8 cellular contexts compared by ENCODE assay signal in genomic region chr2:24971550-24972314, GRCh38. TPM values are rescaled to one million over a fixed set of nuclear protein-coding genes. Genes with fewer than 3 reads are reported as not detected.
A peak's percentile ranks its signal among the peaks of the same experiment; 100 is the strongest.
DNase-seq lines count a peak whose midpoint lies in the region; ATAC-seq lines count a peak whose summit lies in the region.

Gene DNAJC27 (minus strand): TSS chr2:24971955. CDS start chr2:24971904, 51 bp downstream.

- H3K4ac ChIP-seq in mesendoderm (ENCODE audit: low read depth, low read length): peak within 1 kb of the TSS; percentile 93

- H3K79me1 ChIP-seq in mesendoderm (ENCODE audit: low read length): peaks cover 6% of the 10 kb centered on the region

- H3K36me3 ChIP-seq in endocrine pancreas (ENCODE audit: control insufficient read depth, insufficient read depth, low read length): no peaks in the 10 kb centered on the region
- H3K36me3 ChIP-seq in mesendoderm (ENCODE audit: control insufficient read depth, insufficient read depth, low read length): no peaks in the 10 kb centered on the region

- peak within 1 kb of the TSS; percentile 75 for H3K23ac ChIP-seq in mesendoderm (ENCODE audit: low read length)

- peak within 1 kb of the TSS; percentile 51 for H3K18ac ChIP-seq in mesendoderm (ENCODE audit: low read length)

- H2AK5ac ChIP-seq in mesendoderm (ENCODE audit: low read length): no peak within 1 kb of the TSS

- H3K79me2 ChIP-seq in mesendoderm (ENCODE audit: control insufficient read depth, insufficient read depth, low read length): peaks cover 4% of the 10 kb centered on the region

- peak within 1 kb of the TSS; percentile 98 for H3K9ac ChIP-seq in endocrine pancreas (ENCODE audit: control insufficient read depth, insufficient read depth, low read length)
- H3K9ac ChIP-seq in mesendoderm (ENCODE audit: low read length): peak within 1 kb of the TSS; percentile 94

- H3K4me2 ChIP-seq in mesendoderm (ENCODE audit: low read length): peak within 1 kb of the TSS; percentile 95

- H3K4me3 ChIP-seq in endocrine pancreas (ENCODE audit: control insufficient read depth, insufficient read depth, low read length): peak within 1 kb of the TSS; percentile 93
- H3K4me3 ChIP-seq in mesendoderm (ENCODE audit: low read length): peak within 1 kb of the TSS; percentile 96

- peak within 1 kb of the TSS; percentile 65 for H4K5ac ChIP-seq in mesendoderm (ENCODE audit: low read length)

- H2BK15ac ChIP-seq in mesendoderm (replicated peaks; ENCODE audit: low read depth): no peak within 1 kb of the TSS

- DNase-seq in Caki2 (ENCODE audit: low read depth) (peak; percentile 99), HUDEP-2 (lab: John Stamatoyannopoulos, UW; ENCODE audit: unreplicated experiment in 76 of 76) (peak; percentile 41 to 98 (median 93)), NOMO-1 treated with dmso at 0.1 percent for 144 hours (lab: John Stamatoyannopoulos, UW; ENCODE audit: unreplicated experiment) (peak; percentile 95), mesendoderm (peak; percentile 99)
- DNase-seq in activated CD8-positive, alpha-beta memory T cell treated with anti-CD3 and anti-CD28 coated beads, Interleukin-2, amount 50 U/mL, for 1 hour (ENCODE audit: extremely low read depth): peak; percentile 91
- DNase-seq in stimulated activated CD8-positive, alpha-beta memory T cell treated with anti-CD3 and anti-CD28 coated beads, Interleukin-12 subunit alpha, Interleukin-12 subunit beta, amount 100 ng/mL, for 4 hours (ENCODE audit: low read depth): peak; percentile 97

- H3K4me1 ChIP-seq in endocrine pancreas (ENCODE audit: control insufficient read depth, insufficient read depth, low read length) (peaks cover 8% of the 10 kb centered on the region), mesendoderm (ENCODE audit: control insufficient read depth, low read depth, low read length) (peaks cover 2% of the 10 kb centered on the region)

- peak; percentile 95 for ATAC-seq in GM21390 (IDR thresholded peaks at IDR 0.05; ENCODE audit: unreplicated experiment)

- H2BK5ac ChIP-seq in mesendoderm (ENCODE audit: low read length): peak within 1 kb of the TSS; percentile 64

- H3K56ac ChIP-seq in mesendoderm (ENCODE audit: low read length): peak within 1 kb of the TSS; percentile 97

- H3K27me3 ChIP-seq in endocrine pancreas (ENCODE audit: control insufficient read depth, insufficient read depth, low read length) (no peaks in the 10 kb centered on the region), mesendoderm (ENCODE audit: insufficient read depth, low read length, poor library complexity) (no peaks in the 10 kb centered on the region)

- H3K27ac ChIP-seq in mesendoderm (ENCODE audit: low read depth, low read length): peak within 1 kb of the TSS; percentile 84

- H3K9me3 ChIP-seq in endocrine pancreas (ENCODE audit: control insufficient read depth, low read length): no peaks in the 10 kb centered on the region

- no peak within 1 kb of the TSS for H2BK120ac ChIP-seq in mesendoderm (ENCODE audit: low read depth, low read length)

- WGBS in mesendoderm (ENCODE audit: extremely low coverage, insufficient coverage, low lambda C conversion rate): no CpG with 5 or more reads among the region's 72 CpGs

- in situ Hi-C loops in Caki2 (cut with HindIII; ENCODE audit: low pct_unique_long_range_greater_than_20kb, low sequenced_read_pairs): no loop called here

- H4K8ac ChIP-seq in mesendoderm (ENCODE audit: low read depth, low read length): no peak within 1 kb of the TSS

RNA-seq across cellular contexts. Expression of gene DNAJC27, which starts in this region (rescaled TPM):
- 1.1 and 5.2 TPM in 2 replicates for total RNA-seq in Caki2 (2014; rRNA removed; shearing (Covaris generic); ENCODE audit: low replicate concordance)
- 1.5 TPM for polyA plus RNA-seq in mesendoderm (2013, experiment 1 of 2)
- polyA plus RNA-seq in mesendoderm (2013, experiment 2 of 2): 1.6 TPM

Comparison
In these comparisons a context has a peak if more than half of its experiments do, and no peak if none do; other contexts are left out.
1. Peak in every context shown above with its lines: DNase-seq, ATAC-seq, H3K4me3 ChIP-seq and H3K27ac ChIP-seq.